In genomic region chr14:46580941-46581671, GRCh38 we compare ENCODE assay signal across 8 cellular contexts.
DNase-seq lines count a peak whose midpoint lies in the region; ATAC-seq and TF ChIP-seq lines count a peak whose summit lies in the region.

No MANE protein-coding gene starts in this region.

- no peaks in the 10 kb centered on the region for H3K36me3 ChIP-seq in H7 (replicated peaks; ENCODE audit: control insufficient read depth, insufficient read depth, low read length)

- CTCF ChIA-PET in T-cell (lab: Charles Lee) = no interaction called here

- H3K36me3 Mint-ChIP-seq in endothelial cell (ENCODE audit: low read depth, unreplicated experiment) (no peaks in the 10 kb centered on the region), T-cell (no peaks in the 10 kb centered on the region)

- ATAC-seq in T-cell (replicated peaks in 1 of 4) = no peak

- H3K9me3 Mint-ChIP-seq in endothelial cell (ENCODE audit: unreplicated experiment) = no peaks in the 10 kb centered on the region
- peaks cover 2 to 10% (median 7%) of the 10 kb centered on the region in 3 donors for H3K9me3 Mint-ChIP-seq in T-cell

- H3K27ac Mint-ChIP-seq in endothelial cell (ENCODE audit: unreplicated experiment) = peak overlapping the region; percentile 3
- H3K27ac Mint-ChIP-seq in T-cell = no peak overlapping the region

- TF ChIP-seq CTCF in endothelial cell (IDR thresholded peaks at IDR 0.05; ENCODE audit: unreplicated experiment) = peak; percentile 84

- H3K4me3 Mint-ChIP-seq in endothelial cell (ENCODE audit: unreplicated experiment) = no peak overlapping the region
- H3K4me3 Mint-ChIP-seq in T-cell = no peak overlapping the region

- POLR2A ChIA-PET in T-cell (lab: Charles Lee) = no interaction called here

- H3K4me1 Mint-ChIP-seq in endothelial cell (ENCODE audit: unreplicated experiment) (peaks cover 3% of the 10 kb centered on the region), T-cell (no peaks in the 10 kb centered on the region)

- no peaks in the 10 kb centered on the region for H3K27me3 ChIP-seq in H7 (ENCODE audit: control insufficient read depth, insufficient read depth, low read length)

- peak; percentile 51 for DNase-seq in Ammon's horn (ENCODE audit: low spot score)
- DNase-seq in H7 = peak; percentile 16
- peak; percentile 28 for DNase-seq in NOMO-1 treated with dmso at 0.1 percent for 144 hours (lab: John Stamatoyannopoulos, UW; ENCODE audit: unreplicated experiment)
- peak; percentile 57 for DNase-seq in endothelial cell (ENCODE audit: low spot score)
- peak; percentile 14 for DNase-seq in retina
- DNase-seq in cerebellar nuclear complex (lab: John Stamatoyannopoulos, UW) = no peak
- no peak for DNase-seq in T-cell
- no peak for DNase-seq in NCI-H1694 treated with DMSO at 0.1 percent for 48 hours (lab: John Stamatoyannopoulos, UW)

- H3K27me3 Mint-ChIP-seq in endothelial cell (ENCODE audit: unreplicated experiment) = no peaks in the 10 kb centered on the region
- H3K27me3 Mint-ChIP-seq in T-cell = no peaks in the 10 kb centered on the region

- H3K4me3 ChIP-seq in H7 (ENCODE audit: insufficient read depth, low read depth, low read length) = no peak overlapping the region

Comparison
In these comparisons a context has a peak if more than half of its experiments do, and no peak if none do; other contexts are left out.
1. DNase-seq: peak in Ammon's horn (single experiment), H7 (single experiment), NOMO-1 treated with dmso at 0.1 percent for 144 hours (single experiment), endothelial cell (single experiment) and retina (single experiment); none in cerebellar nuclear complex (0 of 2), T-cell (0 of 34) and NCI-H1694 treated with DMSO at 0.1 percent for 48 hours (single experiment).